Comparison of ENCODE assay signal across 6 cellular contexts in genomic region chr2:74984017-74984416, GRCh38.
"Had no signal": no experiment of that assay in that cellular context is flagged by ENCODE, and none has a peak within 500 bp of the region (broad histone marks: within the 10 kb centered on the region; RNA-seq: fewer than 3 reads in every experiment).

No MANE protein-coding gene starts in this region.

- H3K4me3 Mint-ChIP-seq: GM23338, HFFc6 had no signal

- H3K9me3 ChIP-seq: HAP-1 had no signal

- DNase-seq: H7, HFFc6, IMR-90 had no signal

- H3K4me2 ChIP-seq: GM23338 had no signal

- H3K27ac Mint-ChIP-seq: GM23338, HFFc6 had no signal

- H2AFZ ChIP-seq: GM23338 had no signal

- H3K27ac ChIP-seq: HL-60 had no signal

- H3K36me3 ChIP-seq: HAP-1 had no signal

- H3K4me3 ChIP-seq: GM23338, HAP-1 had no signal

- H3K9me3 Mint-ChIP-seq: GM23338, HFFc6 had no signal
